In the genomic region with DNA sequence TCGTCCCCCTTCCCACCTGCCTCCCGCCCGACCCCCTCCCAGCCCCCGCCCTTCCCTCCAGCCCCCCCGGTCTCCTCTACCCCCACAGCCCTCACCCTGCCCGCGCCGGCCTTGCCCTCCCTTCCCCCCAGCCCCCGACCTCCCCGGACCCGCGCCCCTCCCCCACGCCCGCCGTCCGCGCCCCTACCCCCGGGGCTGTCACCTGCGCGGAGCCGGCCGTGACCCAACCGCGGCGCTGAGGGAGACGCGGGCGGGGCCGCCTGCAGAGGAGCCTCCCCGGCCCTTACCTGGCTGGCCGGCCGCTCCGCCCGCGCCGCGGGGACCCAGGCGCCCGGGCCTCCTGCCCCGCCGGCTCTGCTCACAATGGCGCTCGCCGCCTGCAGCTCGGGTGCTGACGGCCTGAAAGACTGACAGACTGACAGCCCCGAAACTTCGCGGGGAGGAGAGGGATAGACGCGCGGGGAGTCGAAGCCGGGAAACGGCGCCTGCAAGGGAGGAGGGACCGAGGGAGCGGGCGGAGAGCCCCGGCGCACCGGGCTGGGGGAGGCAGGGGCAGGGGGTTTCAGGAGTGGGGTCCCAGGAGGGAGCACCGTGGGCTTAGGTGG, we compare ENCODE assay signal across 8 cellular contexts. TPM values are rescaled to one million over a fixed set of nuclear protein-coding genes. Genes with fewer than 3 reads are reported as not detected.
DNase-seq lines count a peak whose midpoint lies in the region; ATAC-seq and TF ChIP-seq lines count a peak whose summit lies in the region.

No MANE protein-coding gene starts in this region.

- H3K9ac ChIP-seq in fibroblast of lung (ENCODE audit: insufficient read depth, low read length) (no peak overlapping the region), parathyroid adenoma (no peak overlapping the region)

- peak overlapping the region; percentile 59 for H3K4me3 Mint-ChIP-seq in activated CD8-positive, alpha-beta T cell treated with anti-CD3 and anti-CD28 coated beads, Interleukin-2, amount 10 ng/mL, durations not matched to agents 7 days and 5 days

- POLR2A ChIA-PET in activated CD8-positive, alpha-beta T cell treated with anti-CD3 and anti-CD28 coated beads, Interleukin-2, amount 10 ng/mL, durations not matched to agents 7 days and 5 days (lab: Charles Lee), result interaction anchor here (0.6 kb wide), 1 partner anchor 478 kb away, joined by 3 read pairs; no protein-coding TSS in a partner anchor

- H3K4me3 ChIP-seq in fibroblast of lung (replicated peaks in 1 of 4; ENCODE audit: control extremely low read depth in 1 of 4, insufficient read depth in 1 of 4, low read depth in 3 of 4, low read length in 4 of 4) (peak overlapping the region in 3 of 4 experiments; percentile 17 to 61 (median 57)), parathyroid adenoma (ENCODE audit: low read depth, low read length) (peak overlapping the region; percentile 75)

- H3K79me2 ChIP-seq in fibroblast of lung (ENCODE audit: control insufficient read depth, insufficient read depth, low read length) (no peaks in the 10 kb centered on the region), parathyroid adenoma (no peaks in the 10 kb centered on the region)

- H3K9me3 ChIP-seq in fibroblast of lung (ENCODE audit: control insufficient read depth, insufficient read depth, low read depth, low read length) (no peaks in the 10 kb centered on the region), parathyroid adenoma (ENCODE audit: control insufficient read depth, low read length) (no peaks in the 10 kb centered on the region)

- H3K27me3 ChIP-seq in fibroblast of lung (ENCODE audit: control insufficient read depth, insufficient read depth, low read length) (peaks cover 10% of the 10 kb centered on the region), parathyroid adenoma (ENCODE audit: control insufficient read depth, insufficient read depth, low read length) (no peaks in the 10 kb centered on the region)

- no peak overlapping the region for H2AFZ ChIP-seq in fibroblast of lung (ENCODE audit: low read length)
- H2AFZ ChIP-seq in parathyroid adenoma, result peak overlapping the region; percentile 83

- H4K20me1 ChIP-seq in fibroblast of lung (ENCODE audit: control insufficient read depth, extremely low read depth, insufficient read depth, low read length), result no peaks in the 10 kb centered on the region

- DNase-seq in NCI-H510A treated with DMSO at 0.1 percent for 48 hours (lab: John Stamatoyannopoulos, UW) (peak; percentile 7), NCI-H510A (lab: John Stamatoyannopoulos, UW) (no peak), fibroblast of lung (ENCODE audit: low read depth in 2 of 2) (no peak), posterior vena cava (ENCODE audit: low spot score) (no peak), GF-D8 (lab: John Stamatoyannopoulos, UW) (no peak)
- DNase-seq in activated CD8-positive, alpha-beta T cell treated with anti-CD3 and anti-CD28 coated beads, Interleukin-2, amount 10 ng/mL, durations not matched to agents 7 days and 5 days, result peak; percentile 32

- H3K27ac Mint-ChIP-seq in activated CD8-positive, alpha-beta T cell treated with anti-CD3 and anti-CD28 coated beads, Interleukin-2, amount 10 ng/mL, durations not matched to agents 7 days and 5 days, result no peak overlapping the region

- H3K27ac ChIP-seq in fibroblast of lung (ENCODE audit: insufficient read depth, low read length), result no peak overlapping the region
- H3K27ac ChIP-seq in parathyroid adenoma, result peak overlapping the region; percentile 51

- H3K4me1 ChIP-seq in fibroblast of lung (ENCODE audit: control insufficient read depth, extremely low read depth, insufficient read depth, low read length), result no peaks in the 10 kb centered on the region
- peaks cover 5% of the 10 kb centered on the region for H3K4me1 ChIP-seq in parathyroid adenoma

- no peaks in the 10 kb centered on the region for H3K9me3 Mint-ChIP-seq in activated CD8-positive, alpha-beta T cell treated with anti-CD3 and anti-CD28 coated beads, Interleukin-2, amount 10 ng/mL, durations not matched to agents 7 days and 5 days (ENCODE audit: insufficient read depth)

- intact Hi-C loops in posterior vena cava (cut with DNase I), result no loop called here

- no peaks in the 10 kb centered on the region for H3K36me3 Mint-ChIP-seq in activated CD8-positive, alpha-beta T cell treated with anti-CD3 and anti-CD28 coated beads, Interleukin-2, amount 10 ng/mL, durations not matched to agents 7 days and 5 days (ENCODE audit: low read depth)

- ATAC-seq in activated CD8-positive, alpha-beta T cell treated with anti-CD3 and anti-CD28 coated beads, Interleukin-2, amount 10 ng/mL, durations not matched to agents 7 days and 5 days, result peak; percentile 15
- no peak for ATAC-seq in HG03097 (IDR thresholded peaks at IDR 0.05; ENCODE audit: low FRiP score, unreplicated experiment)

- peak overlapping the region; percentile 59 for H3K4me2 ChIP-seq in fibroblast of lung (ENCODE audit: extremely low read depth, insufficient read depth, low read length)
- peak overlapping the region; percentile 93 for H3K4me2 ChIP-seq in parathyroid adenoma (ENCODE audit: low read length)

- H3K36me3 ChIP-seq in fibroblast of lung (ENCODE audit: control insufficient read depth, insufficient read depth, low read length) (no peaks in the 10 kb centered on the region), parathyroid adenoma (ENCODE audit: control insufficient read depth, insufficient read depth, low read length) (no peaks in the 10 kb centered on the region)

- CTCF ChIA-PET in activated CD8-positive, alpha-beta T cell treated with anti-CD3 and anti-CD28 coated beads, Interleukin-2, amount 10 ng/mL, durations not matched to agents 7 days and 5 days (lab: Charles Lee), result interaction anchor here (0.9 kb wide), 1 partner anchor 110 kb away, joined by 3 read pairs; no protein-coding TSS in a partner anchor

- peaks cover 26% of the 10 kb centered on the region for H3K27me3 Mint-ChIP-seq in activated CD8-positive, alpha-beta T cell treated with anti-CD3 and anti-CD28 coated beads, Interleukin-2, amount 10 ng/mL, durations not matched to agents 7 days and 5 days (ENCODE audit: low read depth)

- H3K4me1 Mint-ChIP-seq in activated CD8-positive, alpha-beta T cell treated with anti-CD3 and anti-CD28 coated beads, Interleukin-2, amount 10 ng/mL, durations not matched to agents 7 days and 5 days (ENCODE audit: low read depth), result peaks cover 1% of the 10 kb centered on the region

- TF ChIP-seq CTCF in fibroblast of lung (conservative IDR thresholded peaks at IDR 0.05 in 1 of 2, IDR thresholded peaks at IDR 0.05 in 1 of 2; ENCODE audit: low read depth in 1 of 2, low read length in 2 of 2), result no peak
- TF ChIP-seq CTCF in parathyroid adenoma (IDR thresholded peaks at IDR 0.05), result no peak

RNA-seq across cellular contexts. Expression of gene ZNF467, which starts 0.5 kb away (rescaled TPM):
- under 1 TPM; 0.08 to 0.11 TPM for total RNA-seq in activated CD8-positive, alpha-beta T cell treated with anti-CD3 and anti-CD28 coated beads, Interleukin-2, amount 10 ng/mL, durations not matched to agents 7 days and 5 days
- total RNA-seq in fibroblast of lung (1.0 and 1.3 TPM in 2 replicates), posterior vena cava (10 to 100 TPM; 10.9 to 12.0 TPM)
- 0.15 and 0.89 TPM in 2 replicates for polyA plus RNA-seq in fibroblast of lung
- 0.89 and 3.4 TPM in 2 replicates for polyA plus RNA-seq in fibroblast of lung (2012)
- 0.55 TPM in 1 of 2 replicates, not detected in the other for polyA minus RNA-seq in fibroblast of lung (ENCODE audit: low replicate concordance)

Comparison
In these comparisons a context has a peak if more than half of its experiments do, and no peak if none do; other contexts are left out.
1. DNase-seq: peak in NCI-H510A treated with DMSO at 0.1 percent for 48 hours (single experiment) and activated CD8-positive, alpha-beta T cell treated with anti-CD3 and anti-CD28 coated beads, Interleukin-2, amount 10 ng/mL, durations not matched to agents 7 days and 5 days (single experiment); none in NCI-H510A (single experiment), fibroblast of lung (0 of 2), posterior vena cava (single experiment) and GF-D8 (single experiment).